ENCODE assay signal across 8 cellular contexts in the genomic region with DNA sequence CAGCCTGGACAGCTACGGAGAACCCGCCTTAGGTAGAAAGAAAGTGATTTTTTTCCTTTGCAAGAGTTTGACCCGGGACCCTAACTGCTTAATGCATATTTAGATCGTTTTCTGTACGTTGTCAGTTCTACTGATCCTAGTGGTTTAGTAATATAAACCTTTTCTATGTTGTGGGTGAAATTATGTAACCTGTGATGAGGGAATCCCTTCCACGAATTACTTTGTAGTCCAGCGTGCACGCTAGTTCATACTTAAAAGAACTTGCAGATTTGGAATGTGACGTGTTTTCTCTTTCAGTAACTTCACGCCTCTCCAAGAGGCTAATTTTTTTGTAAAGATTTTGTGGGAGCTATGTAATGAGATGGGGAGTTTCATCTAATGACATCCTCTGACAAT. TPM values are rescaled to one million over a fixed set of nuclear protein-coding genes. Genes with fewer than 3 reads are reported as not detected.
A peak's percentile ranks its signal among the peaks of the same experiment; 100 is the strongest.
DNase-seq lines count a peak whose midpoint lies in the region; ATAC-seq and TF ChIP-seq lines count a peak whose summit lies in the region.

No MANE protein-coding gene starts in this region.

- peak overlapping the region; percentile 88 for H3K4me3 ChIP-seq in Karpas-422 (ENCODE audit: low read length)
- H3K4me3 ChIP-seq in coronary artery: peak overlapping the region; percentile 84

- peaks cover 35% of the 10 kb centered on the region for H3K4me1 ChIP-seq in Karpas-422 (ENCODE audit: low read length)

- H3K27ac ChIP-seq in Karpas-422 (ENCODE audit: low read length): no peak overlapping the region
- peak overlapping the region; percentile 82 to 94 for H3K27ac ChIP-seq in coronary artery

- no peaks in the 10 kb centered on the region for H3K27me3 Mint-ChIP-seq in naive thymus-derived CD8-positive, alpha-beta T cell

- peaks cover 5% of the 10 kb centered on the region; the same call in 1 of the 2 replicates for H4K20me1 ChIP-seq in Karpas-422 (ENCODE audit: insufficient read depth, low read depth, low read length)

- peaks cover 22% of the 10 kb centered on the region; the same call in 1 of the 2 replicates for H3K36me3 ChIP-seq in Karpas-422 (ENCODE audit: insufficient read depth, low read length)

- H3K27ac Mint-ChIP-seq in naive thymus-derived CD8-positive, alpha-beta T cell: peak overlapping the region; percentile 93 to 99 (median 98)

- H3K27me3 ChIP-seq in Karpas-422 (ENCODE audit: low read length): no peaks in the 10 kb centered on the region

- peak overlapping the region; percentile 95 to 100 (median 99) for H3K4me3 Mint-ChIP-seq in naive thymus-derived CD8-positive, alpha-beta T cell

- ATAC-seq in naive thymus-derived CD8-positive, alpha-beta T cell: peak; percentile 3 to 38
- no peak for ATAC-seq in HG02970 (IDR thresholded peaks at IDR 0.05; ENCODE audit: low FRiP score, unreplicated experiment)
- no peak for ATAC-seq in GM19035 (IDR thresholded peaks at IDR 0.05; ENCODE audit: unreplicated experiment)

- H3K9me3 Mint-ChIP-seq in naive thymus-derived CD8-positive, alpha-beta T cell: no peaks in the 10 kb centered on the region

- H3K9ac ChIP-seq in Karpas-422 (ENCODE audit: low read length): peak overlapping the region; percentile 94

- H3K4me1 Mint-ChIP-seq in naive thymus-derived CD8-positive, alpha-beta T cell: peaks cover 18 to 61% (median 46%) of the 10 kb centered on the region in 4 donors

- H3K36me3 Mint-ChIP-seq in naive thymus-derived CD8-positive, alpha-beta T cell: peaks cover 0 to 26% (median 7%) of the 10 kb centered on the region in 3 donors

- no peak overlapping the region for H2AFZ ChIP-seq in Karpas-422 (ENCODE audit: low read length)

- H3K79me2 ChIP-seq in Karpas-422 (ENCODE audit: low read length): peaks cover 28% of the 10 kb centered on the region

- TF ChIP-seq CTCF in coronary artery (IDR thresholded peaks at IDR 0.05): no peak

- H3K9me3 ChIP-seq in Karpas-422 (ENCODE audit: low read length): no peaks in the 10 kb centered on the region

- no peaks in the 10 kb centered on the region for H3K9me2 ChIP-seq in Karpas-422 (replicated peaks; ENCODE audit: insufficient read depth, low read length)

- H3K4me2 ChIP-seq in Karpas-422 (ENCODE audit: low read depth, low read length, poor library complexity, severe bottlenecking): peak overlapping the region; percentile 75

- DNase-seq in AG20443 (ENCODE audit: low spot score): peak; percentile 20
- DNase-seq in Karpas-422: no peak
- DNase-seq in coronary artery (ENCODE audit: low spot score): no peak
- DNase-seq in naive thymus-derived CD8-positive, alpha-beta T cell: peak in 2 of 10 donors; percentile 10 to 20
- no peak for DNase-seq in NCI-H1436 (lab: John Stamatoyannopoulos, UW)
- DNase-seq in NCI-H1105 (lab: John Stamatoyannopoulos, UW): no peak

- POLR2A ChIA-PET in naive thymus-derived CD8-positive, alpha-beta T cell (lab: Charles Lee): interaction anchor here (0.7 to 2.6 kb wide), 4 partner anchors 74 to 147 kb away, joined by 3 to 15 read pairs (median 4); a partner anchor contains a TSS

RNA-seq across cellular contexts. Expression of a gene that starts 0.7 kb away (rescaled TPM):
- 27.5 and 52.4 TPM in 2 replicates for total RNA-seq in Karpas-422 (2014; rRNA removed; shearing (Covaris generic); ENCODE audit: low replicate concordance)
- 10 to 100 TPM; 45.8 to 46.1 TPM for total RNA-seq in naive thymus-derived CD8-positive, alpha-beta T cell
- polyA plus RNA-seq in naive thymus-derived CD8-positive, alpha-beta T cell: 10 to 100 TPM in 2 of 3 donors, 1 to 10 TPM in 1; 9.7 to 11.2 (median 11.0) TPM

RNA-seq across cellular contexts. Expression of a gene that starts 55.8 kb away (rescaled TPM):
- total RNA-seq in Karpas-422 (2014; rRNA removed; shearing (Covaris generic); ENCODE audit: low replicate concordance): not detected in 2 replicates
- total RNA-seq in naive thymus-derived CD8-positive, alpha-beta T cell: 1 to 10 TPM; 1.6 to 2.0 TPM
- polyA plus RNA-seq in naive thymus-derived CD8-positive, alpha-beta T cell: under 1 TPM in 1 of 3 donors, not detected in 2; 0.14 TPM

Comparison
In these comparisons a context has a peak if more than half of its experiments do, and no peak if none do; other contexts are left out.
1. ATAC-seq: peak in naive thymus-derived CD8-positive, alpha-beta T cell (2 of 2); none in HG02970 (single experiment) and GM19035 (single experiment).